In the genomic region with DNA sequence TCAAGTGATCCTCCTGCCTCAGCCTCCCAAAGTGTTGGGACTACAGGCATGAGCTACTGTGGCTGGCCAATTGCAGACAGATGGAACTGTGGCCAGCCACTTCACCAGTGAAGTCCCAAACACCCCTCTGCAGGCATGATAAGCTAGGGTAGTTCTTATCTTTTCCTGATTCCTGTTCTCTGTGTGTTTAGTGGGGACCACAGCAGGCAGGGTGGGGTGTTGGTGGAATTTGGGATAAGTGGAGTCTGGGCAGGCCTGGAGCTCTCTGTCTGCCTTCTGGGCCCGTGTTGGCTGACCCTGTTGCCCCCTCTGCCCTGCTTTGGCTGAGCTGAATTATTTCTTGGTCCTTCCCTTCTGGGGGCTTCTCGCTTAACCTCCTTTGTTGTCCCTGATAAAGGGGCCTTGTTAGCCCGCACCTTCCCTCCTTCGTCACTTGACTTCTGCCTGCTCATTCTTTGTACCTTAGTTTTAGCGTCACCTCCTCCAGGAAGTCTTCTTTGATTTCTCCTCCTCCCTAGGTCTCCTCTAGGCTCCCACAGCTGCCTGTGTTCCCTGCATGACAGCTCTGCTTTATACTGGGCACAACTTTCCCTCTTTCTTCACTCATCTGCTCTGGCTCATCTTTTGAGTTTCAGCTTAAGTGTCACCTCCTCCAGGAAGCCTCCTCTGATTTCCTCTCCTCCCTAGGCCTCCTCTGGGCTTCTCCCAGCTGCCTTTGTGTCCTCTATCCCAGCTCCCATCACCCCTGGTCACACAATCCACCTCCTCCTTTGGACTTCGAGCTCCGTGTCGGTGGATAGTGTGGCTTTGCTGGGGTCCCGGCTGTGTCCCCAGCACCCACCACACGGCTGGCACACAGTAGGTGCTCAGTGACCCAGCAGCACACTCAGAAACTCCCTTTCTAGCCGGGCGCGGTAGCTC, we compare ENCODE assay signal across 1 cellular context.
TF ChIP-seq lines count a peak whose summit lies in the region.

No MANE protein-coding gene starts in this region.

TF ChIP-seq in K562, 482 proteins besides CTCF, POLR2A, EP300 and RAD21 (continued from another document and continues in another):
- TF ChIP-seq, protein P1, sequence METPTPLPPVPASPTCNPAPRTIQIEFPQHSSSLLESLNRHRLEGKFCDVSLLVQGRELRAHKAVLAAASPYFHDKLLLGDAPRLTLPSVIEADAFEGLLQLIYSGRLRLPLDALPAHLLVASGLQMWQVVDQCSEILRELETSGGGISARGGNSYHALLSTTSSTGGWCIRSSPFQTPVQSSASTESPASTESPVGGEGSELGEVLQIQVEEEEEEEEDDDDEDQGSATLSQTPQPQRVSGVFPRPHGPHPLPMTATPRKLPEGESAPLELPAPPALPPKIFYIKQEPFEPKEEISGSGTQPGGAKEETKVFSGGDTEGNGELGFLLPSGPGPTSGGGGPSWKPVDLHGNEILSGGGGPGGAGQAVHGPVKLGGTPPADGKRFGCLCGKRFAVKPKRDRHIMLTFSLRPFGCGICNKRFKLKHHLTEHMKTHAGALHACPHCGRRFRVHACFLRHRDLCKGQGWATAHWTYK (CRISPR knock-in tag; IDR thresholded peaks at IDR 0.05) = 0 out of 2 replicates have a peak, but pooled peaks have one; percentile 21
- TF ChIP-seq HNRNPUL1 (IDR thresholded peaks at IDR 0.05; ENCODE audit: low read length) (no peak), SPI1 (IDR thresholded peaks at IDR 0.05; ENCODE audit: borderline replicate concordance, low read depth, low read length) (no peak), ZNF12 (CRISPR knock-in tag; IDR thresholded peaks at IDR 0.05) (no peak), CEBPG (CRISPR knock-in tag; IDR thresholded peaks at IDR 0.05) (no peak), CEBPG (tag; conservative IDR thresholded peaks at IDR 0.05 in 1 of 2, IDR thresholded peaks at IDR 0.05 in 1 of 2) (no peak), ZNF507 (tag; conservative IDR thresholded peaks at IDR 0.05) (no peak), TOE1 (IDR thresholded peaks at IDR 0.05; ENCODE audit: borderline replicate concordance) (peak; percentile 46; the same call in 1 of the 2 replicates), TOE1 (CRISPR knock-in tag; IDR thresholded peaks at IDR 0.05; ENCODE audit: borderline replicate concordance, low read depth) (no peak), SAFB2 (IDR thresholded peaks at IDR 0.05; ENCODE audit: borderline replicate concordance, low read depth, low read length, severe bottlenecking) (no peak), ETS2 (tag; IDR thresholded peaks at IDR 0.05; ENCODE audit: borderline replicate concordance, poor library complexity, severe bottlenecking) (no peak), SMAD1 (IDR thresholded peaks at IDR 0.05; ENCODE audit: low read depth, low read length, partially characterized antibody) (no peak), CSDE1 (IDR thresholded peaks at IDR 0.05) (0 out of 4 replicates have a peak, but pooled peaks of 1 of the 2 experiments have one; percentile 42), ZKSCAN1 (IDR thresholded peaks at IDR 0.05; ENCODE audit: low read depth, low read length) (peak; percentile 92), ZEB2 (IDR thresholded peaks at IDR 0.05) (no peak), EZH2 (IDR thresholded peaks at IDR 0.05; ENCODE audit: borderline replicate concordance, low read depth, low read length) (no peak), TSC22D4 (tag; IDR thresholded peaks at IDR 0.05) (no peak), HIVEP1 (CRISPR knock-in tag; IDR thresholded peaks at IDR 0.05) (no peak), NR2C1 (IDR thresholded peaks at IDR 0.05) (no peak), NR2C1 (tag; IDR thresholded peaks at IDR 0.05) (no peak), TCF3 (CRISPR knock-in tag; IDR thresholded peaks at IDR 0.05) (peak; percentile 87), TAL1 (IDR thresholded peaks at IDR 0.05) (peak; percentile 74), SP2 (IDR thresholded peaks at IDR 0.05; ENCODE audit: extremely low read depth, low read depth, low read length, poor library complexity, severe bottlenecking) (no peak), POLR3A (IDR thresholded peaks at IDR 0.05; ENCODE audit: borderline replicate concordance, extremely low read depth, insufficient read depth, insufficient read length) (no peak), YY1 (IDR thresholded peaks at IDR 0.05; ENCODE audit: borderline replicate concordance in 1 of 3, control insufficient read depth in 1 of 3, extremely low read depth in 1 of 3, insufficient read depth in 3 of 3, insufficient read length in 1 of 3, insufficient replicate concordance in 2 of 3, low read depth in 1 of 3, low read length in 2 of 3) (no peak), E2F3 (CRISPR knock-in tag; IDR thresholded peaks at IDR 0.05) (no peak), FOXP1 (CRISPR knock-in tag; IDR thresholded peaks at IDR 0.05) (no peak), SMAD4 (CRISPR knock-in tag; conservative IDR thresholded peaks at IDR 0.05) (0 out of 2 replicates have a peak, but pooled peaks have one; percentile 46), ZNF175 (CRISPR knock-in tag; IDR thresholded peaks at IDR 0.05; ENCODE audit: low read depth) (no peak), ETV5 (CRISPR knock-in tag; IDR thresholded peaks at IDR 0.05; ENCODE audit: low read depth) (no peak), ZNF239 (CRISPR knock-in tag; IDR thresholded peaks at IDR 0.05) (no peak), NFIC (IDR thresholded peaks at IDR 0.05) (peak; percentile 35), PRPF4 (IDR thresholded peaks at IDR 0.05; ENCODE audit: insufficient read depth, low read depth, low read length, poor library complexity, severe bottlenecking) (no peak), HNRNPLL (IDR thresholded peaks at IDR 0.05; ENCODE audit: low read depth, low read length, poor library complexity, severe bottlenecking) (no peak), ZNF408 (CRISPR knock-in tag; IDR thresholded peaks at IDR 0.05; ENCODE audit: low read depth) (no peak), KDM4B (IDR thresholded peaks at IDR 0.05; ENCODE audit: borderline replicate concordance in 2 of 2, low read depth in 1 of 2) (no peak), KLF16 (IDR thresholded peaks at IDR 0.05) (peak; percentile 74), SIRT6 (IDR thresholded peaks at IDR 0.05; ENCODE audit: low read depth, low read length) (no peak), CC2D1A (IDR thresholded peaks at IDR 0.05) (peak; percentile 75)
- TF ChIP-seq, protein P2, sequence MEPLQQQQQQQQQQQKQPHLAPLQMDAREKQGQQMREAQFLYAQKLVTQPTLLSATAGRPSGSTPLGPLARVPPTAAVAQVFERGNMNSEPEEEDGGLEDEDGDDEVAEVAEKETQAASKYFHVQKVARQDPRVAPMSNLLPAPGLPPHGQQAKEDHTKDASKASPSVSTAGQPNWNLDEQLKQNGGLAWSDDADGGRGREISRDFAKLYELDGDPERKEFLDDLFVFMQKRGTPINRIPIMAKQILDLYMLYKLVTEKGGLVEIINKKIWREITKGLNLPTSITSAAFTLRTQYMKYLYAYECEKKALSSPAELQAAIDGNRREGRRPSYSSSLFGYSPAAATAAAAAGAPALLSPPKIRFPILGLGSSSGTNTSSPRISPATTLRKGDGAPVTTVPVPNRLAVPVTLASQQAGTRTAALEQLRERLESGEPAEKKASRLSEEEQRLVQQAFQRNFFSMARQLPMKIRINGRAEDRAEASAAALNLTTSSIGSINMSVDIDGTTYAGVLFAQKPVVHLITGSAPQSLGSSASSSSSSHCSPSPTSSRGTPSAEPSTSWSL (CRISPR knock-in tag; IDR thresholded peaks at IDR 0.05; ENCODE audit: borderline replicate concordance) = no peak
- TF ChIP-seq, protein P3, sequence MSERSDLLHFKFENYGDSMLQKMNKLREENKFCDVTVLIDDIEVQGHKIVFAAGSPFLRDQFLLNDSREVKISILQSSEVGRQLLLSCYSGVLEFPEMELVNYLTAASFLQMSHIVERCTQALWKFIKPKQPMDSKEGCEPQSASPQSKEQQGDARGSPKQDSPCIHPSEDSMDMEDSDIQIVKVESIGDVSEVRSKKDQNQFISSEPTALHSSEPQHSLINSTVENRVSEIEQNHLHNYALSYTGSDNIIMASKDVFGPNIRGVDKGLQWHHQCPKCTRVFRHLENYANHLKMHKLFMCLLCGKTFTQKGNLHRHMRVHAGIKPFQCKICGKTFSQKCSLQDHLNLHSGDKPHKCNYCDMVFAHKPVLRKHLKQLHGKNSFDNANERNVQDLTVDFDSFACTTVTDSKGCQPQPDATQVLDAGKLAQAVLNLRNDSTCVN (CRISPR knock-in tag; IDR thresholded peaks at IDR 0.05) = no peak
- TF ChIP-seq, protein P4, sequence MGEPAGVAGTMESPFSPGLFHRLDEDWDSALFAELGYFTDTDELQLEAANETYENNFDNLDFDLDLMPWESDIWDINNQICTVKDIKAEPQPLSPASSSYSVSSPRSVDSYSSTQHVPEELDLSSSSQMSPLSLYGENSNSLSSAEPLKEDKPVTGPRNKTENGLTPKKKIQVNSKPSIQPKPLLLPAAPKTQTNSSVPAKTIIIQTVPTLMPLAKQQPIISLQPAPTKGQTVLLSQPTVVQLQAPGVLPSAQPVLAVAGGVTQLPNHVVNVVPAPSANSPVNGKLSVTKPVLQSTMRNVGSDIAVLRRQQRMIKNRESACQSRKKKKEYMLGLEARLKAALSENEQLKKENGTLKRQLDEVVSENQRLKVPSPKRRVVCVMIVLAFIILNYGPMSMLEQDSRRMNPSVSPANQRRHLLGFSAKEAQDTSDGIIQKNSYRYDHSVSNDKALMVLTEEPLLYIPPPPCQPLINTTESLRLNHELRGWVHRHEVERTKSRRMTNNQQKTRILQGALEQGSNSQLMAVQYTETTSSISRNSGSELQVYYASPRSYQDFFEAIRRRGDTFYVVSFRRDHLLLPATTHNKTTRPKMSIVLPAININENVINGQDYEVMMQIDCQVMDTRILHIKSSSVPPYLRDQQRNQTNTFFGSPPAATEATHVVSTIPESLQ (CRISPR knock-in tag; IDR thresholded peaks at IDR 0.05) = no peak
- TF ChIP-seq, protein P5, sequence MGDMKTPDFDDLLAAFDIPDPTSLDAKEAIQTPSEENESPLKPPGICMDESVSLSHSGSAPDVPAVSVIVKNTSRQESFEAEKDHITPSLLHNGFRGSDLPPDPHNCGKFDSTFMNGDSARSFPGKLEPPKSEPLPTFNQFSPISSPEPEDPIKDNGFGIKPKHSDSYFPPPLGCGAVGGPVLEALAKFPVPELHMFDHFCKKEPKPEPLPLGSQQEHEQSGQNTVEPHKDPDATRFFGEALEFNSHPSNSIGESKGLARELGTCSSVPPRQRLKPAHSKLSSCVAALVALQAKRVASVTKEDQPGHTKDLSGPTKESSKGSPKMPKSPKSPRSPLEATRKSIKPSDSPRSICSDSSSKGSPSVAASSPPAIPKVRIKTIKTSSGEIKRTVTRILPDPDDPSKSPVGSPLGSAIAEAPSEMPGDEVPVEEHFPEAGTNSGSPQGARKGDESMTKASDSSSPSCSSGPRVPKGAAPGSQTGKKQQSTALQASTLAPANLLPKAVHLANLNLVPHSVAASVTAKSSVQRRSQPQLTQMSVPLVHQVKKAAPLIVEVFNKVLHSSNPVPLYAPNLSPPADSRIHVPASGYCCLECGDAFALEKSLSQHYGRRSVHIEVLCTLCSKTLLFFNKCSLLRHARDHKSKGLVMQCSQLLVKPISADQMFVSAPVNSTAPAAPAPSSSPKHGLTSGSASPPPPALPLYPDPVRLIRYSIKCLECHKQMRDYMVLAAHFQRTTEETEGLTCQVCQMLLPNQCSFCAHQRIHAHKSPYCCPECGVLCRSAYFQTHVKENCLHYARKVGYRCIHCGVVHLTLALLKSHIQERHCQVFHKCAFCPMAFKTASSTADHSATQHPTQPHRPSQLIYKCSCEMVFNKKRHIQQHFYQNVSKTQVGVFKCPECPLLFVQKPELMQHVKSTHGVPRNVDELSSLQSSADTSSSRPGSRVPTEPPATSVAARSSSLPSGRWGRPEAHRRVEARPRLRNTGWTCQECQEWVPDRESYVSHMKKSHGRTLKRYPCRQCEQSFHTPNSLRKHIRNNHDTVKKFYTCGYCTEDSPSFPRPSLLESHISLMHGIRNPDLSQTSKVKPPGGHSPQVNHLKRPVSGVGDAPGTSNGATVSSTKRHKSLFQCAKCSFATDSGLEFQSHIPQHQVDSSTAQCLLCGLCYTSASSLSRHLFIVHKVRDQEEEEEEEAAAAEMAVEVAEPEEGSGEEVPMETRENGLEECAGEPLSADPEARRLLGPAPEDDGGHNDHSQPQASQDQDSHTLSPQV (IDR thresholded peaks at IDR 0.05) = no peak
- TF ChIP-seq, protein P6, sequence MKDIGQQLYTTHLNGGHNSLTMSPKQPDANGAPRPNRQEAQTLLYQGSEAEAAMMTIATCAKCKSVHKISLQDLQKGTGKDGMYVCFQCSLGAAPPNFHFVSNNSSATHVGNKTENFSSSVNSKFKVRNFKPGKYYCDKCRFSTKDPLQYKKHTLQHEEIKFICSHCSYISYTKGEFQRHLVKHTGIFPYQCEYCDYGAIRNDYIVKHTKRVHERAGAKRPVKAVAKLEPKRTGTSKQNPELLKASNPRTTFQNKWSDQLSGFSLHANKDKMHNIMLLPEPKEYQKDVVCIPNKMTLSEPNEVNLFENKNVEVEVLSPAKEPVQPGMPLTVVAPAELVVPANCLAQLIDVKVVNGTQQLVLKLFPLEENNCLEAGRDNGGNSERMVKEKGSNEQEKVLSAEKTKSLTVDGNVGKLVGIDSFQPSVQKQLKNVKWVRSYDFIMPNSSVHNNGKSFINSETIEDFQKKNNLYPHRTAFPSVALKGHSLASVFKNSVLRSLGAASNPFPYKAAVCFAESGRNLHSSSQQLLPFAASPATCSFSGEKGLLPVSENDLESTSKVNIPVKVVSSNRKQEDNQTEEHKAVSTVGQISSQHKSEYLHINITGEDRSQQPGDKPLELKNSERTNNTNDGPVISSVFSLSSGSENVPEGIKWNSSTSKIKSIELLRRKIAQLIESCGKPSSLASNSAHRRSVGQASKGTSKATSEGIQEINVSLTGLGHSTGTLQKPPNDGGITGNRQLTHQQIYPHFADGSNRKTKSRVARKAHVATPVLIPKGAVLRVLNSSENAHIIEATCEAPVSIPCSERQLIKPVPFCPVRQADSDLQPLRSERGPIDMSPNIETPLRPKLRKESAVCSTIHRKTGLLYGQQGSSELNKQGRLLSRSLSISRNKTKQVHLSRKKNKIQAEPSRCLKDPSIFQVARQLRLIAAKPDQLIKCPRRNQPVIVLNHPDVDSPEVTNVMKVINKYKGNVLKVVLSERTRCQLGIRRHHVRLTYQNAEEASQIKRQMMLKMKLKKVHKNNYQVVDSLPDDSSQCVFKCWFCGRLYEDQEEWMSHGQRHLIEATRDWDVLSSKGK (CRISPR knock-in tag; IDR thresholded peaks at IDR 0.05) = no peak
- TF ChIP-seq, protein P7, sequence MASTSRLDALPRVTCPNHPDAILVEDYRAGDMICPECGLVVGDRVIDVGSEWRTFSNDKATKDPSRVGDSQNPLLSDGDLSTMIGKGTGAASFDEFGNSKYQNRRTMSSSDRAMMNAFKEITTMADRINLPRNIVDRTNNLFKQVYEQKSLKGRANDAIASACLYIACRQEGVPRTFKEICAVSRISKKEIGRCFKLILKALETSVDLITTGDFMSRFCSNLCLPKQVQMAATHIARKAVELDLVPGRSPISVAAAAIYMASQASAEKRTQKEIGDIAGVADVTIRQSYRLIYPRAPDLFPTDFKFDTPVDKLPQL (IDR thresholded peaks at IDR 0.05; ENCODE audit: extremely low read depth, insufficient read length) = no peak
- TF ChIP-seq, protein P8, sequence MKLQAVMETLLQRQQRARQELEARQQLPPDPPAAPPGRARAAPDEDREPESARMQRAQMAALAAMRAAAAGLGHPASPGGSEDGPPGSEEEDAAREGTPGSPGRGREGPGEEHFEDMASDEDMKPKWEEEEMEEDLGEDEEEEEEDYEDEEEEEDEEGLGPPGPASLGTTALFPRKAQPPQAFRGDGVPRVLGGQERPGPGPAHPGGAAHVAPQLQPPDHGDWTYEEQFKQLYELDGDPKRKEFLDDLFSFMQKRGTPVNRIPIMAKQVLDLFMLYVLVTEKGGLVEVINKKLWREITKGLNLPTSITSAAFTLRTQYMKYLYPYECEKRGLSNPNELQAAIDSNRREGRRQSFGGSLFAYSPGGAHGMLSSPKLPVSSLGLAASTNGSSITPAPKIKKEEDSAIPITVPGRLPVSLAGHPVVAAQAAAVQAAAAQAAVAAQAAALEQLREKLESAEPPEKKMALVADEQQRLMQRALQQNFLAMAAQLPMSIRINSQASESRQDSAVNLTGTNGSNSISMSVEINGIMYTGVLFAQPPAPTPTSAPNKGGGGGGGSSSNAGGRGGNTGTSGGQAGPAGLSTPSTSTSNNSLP (IDR thresholded peaks at IDR 0.05; ENCODE audit: borderline replicate concordance, low read depth, low read length) = no peak
